In genomic region chr11:62621567-62622470, GRCh38 we compare ENCODE assay signal across 8 cellular contexts. TPM values are rescaled to one million over a fixed set of nuclear protein-coding genes. Genes with fewer than 3 reads are reported as not detected.
DNase-seq lines count a peak whose midpoint lies in the region; ATAC-seq and TF ChIP-seq lines count a peak whose summit lies in the region.

Gene B3GAT3 (minus strand): TSS chr11:62621986. CDS start chr11:62621947, 39 bp downstream.

- H3K27me3 Mint-ChIP-seq in CD8-positive, alpha-beta T cell (ENCODE audit: low read depth): no peaks in the 10 kb centered on the region

- peaks cover 11% of the 10 kb centered on the region for H3K36me3 ChIP-seq in CD8-positive, alpha-beta T cell (ENCODE audit: insufficient read depth, low read length)
- peaks cover 7 to 20% of the 10 kb centered on the region in 2 donors for H3K36me3 ChIP-seq in lung (ENCODE audit: control insufficient read depth in 2 of 2, insufficient read depth in 2 of 2, low read length in 2 of 2)

- H3K9me3 Mint-ChIP-seq in CD8-positive, alpha-beta T cell: no peaks in the 10 kb centered on the region

- peak; percentile 81 for ATAC-seq in CD8-positive, alpha-beta T cell
- peak; percentile 90 for ATAC-seq in GM19467 (IDR thresholded peaks at IDR 0.05; ENCODE audit: unreplicated experiment)
- peak; percentile 98 for ATAC-seq in lung (ENCODE audit: insufficient read depth, low FRiP score)

- H3K27ac Mint-ChIP-seq in CD8-positive, alpha-beta T cell: peak within 1 kb of the TSS; percentile 97

- no peaks in the 10 kb centered on the region for H3K27me3 ChIP-seq in CD8-positive, alpha-beta T cell (ENCODE audit: insufficient read depth, low read length)
- H3K27me3 ChIP-seq in lung (ENCODE audit: control insufficient read depth, insufficient read depth): no peaks in the 10 kb centered on the region

- H3K27ac ChIP-seq in CD8-positive, alpha-beta T cell (ENCODE audit: low read depth, low read length): peak within 1 kb of the TSS; percentile 78
- peak within 1 kb of the TSS; percentile 87 to 95 for H3K27ac ChIP-seq in lung (ENCODE audit: low read depth in 1 of 2, low read length in 1 of 2)

- CTCF ChIA-PET in CD8-positive, alpha-beta T cell (lab: Charles Lee): interaction anchor here (1.2 to 4.0 kb wide), 8 partner anchors 10 to 52 kb away, joined by 3 to 23 read pairs (median 4); partner anchors contain the start of genes INTS5 and TUT1

- H3K4me3 ChIP-seq in CD8-positive, alpha-beta T cell (ENCODE audit: low read depth, low read length): peak within 1 kb of the TSS; percentile 69
- H3K4me3 ChIP-seq in lung: peak within 1 kb of the TSS; percentile 83

- H3K4me3 Mint-ChIP-seq in CD8-positive, alpha-beta T cell: peak within 1 kb of the TSS; percentile 98

- peak; percentile 90 to 98 (median 97) for DNase-seq in CD8-positive, alpha-beta T cell
- DNase-seq in HS-27A (ENCODE audit: low read depth) (peak; percentile 99), NK-92 (lab: John Stamatoyannopoulos, UW; ENCODE audit: unreplicated experiment) (peak; percentile 71), lung (ENCODE audit: low spot score) (peak; percentile 99)
- peak; percentile 94 for DNase-seq in activated CD8-positive, alpha-beta memory T cell treated with anti-CD3 and anti-CD28 coated beads for 1 hour (ENCODE audit: extremely low read depth in 1 of 2, low read depth in 1 of 2)
- DNase-seq in effector CD4-positive, alpha-beta T cell: peak; percentile 97
- peak; percentile 93 to 97 (median 93) for DNase-seq in stimulated activated CD4-positive, alpha-beta T cell treated with anti-CD3 and anti-CD28 coated beads, TNF-alpha, amount 100 ng/mL, for 4 hours (ENCODE audit: low read depth in 3 of 3)

- 0 to 1% methylated on average over 65 to 77 of the region's 77 CpGs for WGBS in lung, 2 donors

- TF ChIP-seq CTCF in CD8-positive, alpha-beta T cell (IDR thresholded peaks at IDR 0.05): no peak
- TF ChIP-seq CTCF in lung (IDR thresholded peaks at IDR 0.05; ENCODE audit: control extremely low read depth, extremely low read depth): no peak

- H3K36me3 Mint-ChIP-seq in CD8-positive, alpha-beta T cell: peaks cover 39% of the 10 kb centered on the region

- no peaks in the 10 kb centered on the region for H3K9me3 ChIP-seq in CD8-positive, alpha-beta T cell (ENCODE audit: low read length)
- H3K9me3 ChIP-seq in lung (ENCODE audit: control insufficient read depth in 2 of 2, insufficient read depth in 1 of 2, low read length in 1 of 2): no peaks in the 10 kb centered on the region

- intact Hi-C loops in CD8-positive, alpha-beta T cell (cut with DNase I, micrococcal nuclease): loop anchor here (1.0 to 5.0 kb wide), 9 partner anchors 9 to 84 kb away; partner anchors contain the start of genes C11orf98 (in 2 of the 2), CSKMT (in 2 of the 2), GANAB (in 2 of the 2) and INTS5 (in 2 of the 2)

- peaks cover 30% of the 10 kb centered on the region for H3K4me1 Mint-ChIP-seq in CD8-positive, alpha-beta T cell (ENCODE audit: low read depth)

- POLR2A ChIA-PET in CD8-positive, alpha-beta T cell (lab: Charles Lee): interaction anchor here (0.5 to 5.4 kb wide), 27 partner anchors 10 to 234 kb away, joined by 3 to 59 read pairs (median 4); partner anchors contain the start of genes C11orf98, CSKMT, EEF1G and EML3

- peaks cover 20% of the 10 kb centered on the region for H3K4me1 ChIP-seq in CD8-positive, alpha-beta T cell (ENCODE audit: insufficient read depth, low read length)
- peaks cover 5 to 6% of the 10 kb centered on the region in 2 donors for H3K4me1 ChIP-seq in lung (ENCODE audit: control insufficient read depth in 2 of 2, insufficient read depth in 2 of 2, low read length in 2 of 2)

RNA-seq across cellular contexts. Expression of gene B3GAT3, which starts in this region (rescaled TPM):
- 10 to 100 TPM; 41.7 to 44.0 TPM for total RNA-seq in CD8-positive, alpha-beta T cell
- 10 to 100 TPM; 14.6 to 48.7 TPM for total RNA-seq in lung
- polyA plus RNA-seq in lung: 10 to 100 TPM; 50.3 to 58.0 TPM

Comparison
In these comparisons a context has a peak if more than half of its experiments do, and no peak if none do; other contexts are left out.
1. Peak in every context shown above with its lines: DNase-seq, ATAC-seq, H3K4me3 ChIP-seq and H3K27ac ChIP-seq.